8 cellular contexts compared by ENCODE assay signal in the genomic region with DNA sequence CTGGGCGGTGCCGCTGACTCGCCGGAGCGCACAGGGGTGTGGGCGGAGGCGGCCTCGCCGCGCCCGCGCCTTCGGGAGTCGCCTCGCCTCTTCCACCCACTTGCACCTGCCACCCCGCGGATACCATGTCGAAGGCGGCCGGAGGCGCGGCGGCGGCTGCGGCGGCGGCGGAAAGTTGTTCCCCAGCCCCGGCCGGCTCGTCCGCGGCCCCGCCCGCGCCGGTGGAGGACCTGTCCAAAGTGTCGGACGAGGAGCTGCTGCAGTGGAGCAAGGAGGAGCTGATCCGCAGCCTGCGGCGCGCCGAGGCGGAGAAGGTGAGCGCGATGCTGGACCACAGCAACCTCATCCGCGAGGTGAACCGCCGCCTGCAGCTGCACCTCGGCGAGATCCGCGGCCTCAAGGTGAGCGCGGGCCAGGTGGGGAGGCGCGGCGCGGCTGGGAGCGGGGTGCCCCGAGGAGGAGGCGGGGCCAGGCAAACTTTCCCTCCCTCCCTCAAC. TPM values are rescaled to one million over a fixed set of nuclear protein-coding genes. Genes with fewer than 3 reads are reported as not detected.
DNase-seq lines count a peak whose midpoint lies in the region; FAIRE-seq and TF ChIP-seq lines count a peak whose summit lies in the region.

No MANE protein-coding gene starts in this region.

- FAIRE-seq in H1 (lab: Jason Lieb, UNC) = no peak

- no peak overlapping the region for H3K4me3 Mint-ChIP-seq in activated naive CD4-positive, alpha-beta T cell treated with anti-CD3 and anti-CD28 coated beads for 36 hours
- H3K4me3 Mint-ChIP-seq in activated naive CD4-positive, alpha-beta T cell treated with anti-CD3 and anti-CD28 coated beads, Interleukin-2, amount 10 ng/mL, durations not matched to agents 7 days and 5 days = no peak overlapping the region
- peak overlapping the region; percentile 86 for H3K4me3 Mint-ChIP-seq in nephron progenitor cell

- no peak overlapping the region for H3K27ac Mint-ChIP-seq in activated naive CD4-positive, alpha-beta T cell treated with anti-CD3 and anti-CD28 coated beads for 36 hours
- no peak overlapping the region for H3K27ac Mint-ChIP-seq in activated naive CD4-positive, alpha-beta T cell treated with anti-CD3 and anti-CD28 coated beads, Interleukin-2, amount 10 ng/mL, durations not matched to agents 7 days and 5 days
- no peak overlapping the region for H3K27ac Mint-ChIP-seq in nephron progenitor cell

- H3K14ac ChIP-seq in H1 (ENCODE audit: insufficient read length) = no peak overlapping the region

- H4K20me1 ChIP-seq in H1 (replicated peaks in 1 of 2; ENCODE audit: control insufficient read depth in 1 of 2, insufficient read depth in 2 of 2, low read length in 2 of 2) = peaks cover 20 to 31% of the 10 kb centered on the region in 2 experiments

- no peak overlapping the region; the same call in 1 of the 2 replicates for H2AFZ ChIP-seq in H1 (ENCODE audit: low read length)

- no peaks in the 10 kb centered on the region for H3K9me3 Mint-ChIP-seq in activated naive CD4-positive, alpha-beta T cell treated with anti-CD3 and anti-CD28 coated beads for 36 hours
- H3K9me3 Mint-ChIP-seq in activated naive CD4-positive, alpha-beta T cell treated with anti-CD3 and anti-CD28 coated beads, Interleukin-2, amount 10 ng/mL, durations not matched to agents 7 days and 5 days = no peaks in the 10 kb centered on the region
- H3K9me3 Mint-ChIP-seq in nephron progenitor cell = no peaks in the 10 kb centered on the region

- no peaks in the 10 kb centered on the region for H3K36me3 Mint-ChIP-seq in activated naive CD4-positive, alpha-beta T cell treated with anti-CD3 and anti-CD28 coated beads for 36 hours (ENCODE audit: low read depth)
- H3K36me3 Mint-ChIP-seq in activated naive CD4-positive, alpha-beta T cell treated with anti-CD3 and anti-CD28 coated beads, Interleukin-2, amount 10 ng/mL, durations not matched to agents 7 days and 5 days = no peaks in the 10 kb centered on the region
- no peaks in the 10 kb centered on the region for H3K36me3 Mint-ChIP-seq in nephron progenitor cell (ENCODE audit: low read depth)

- no peak overlapping the region for H3K4ac ChIP-seq in H1 (replicated peaks; ENCODE audit: insufficient read length, low read depth, low read length)

- TF ChIP-seq EP300 in H1 (IDR thresholded peaks at IDR 0.05; ENCODE audit: borderline replicate concordance in 1 of 2, low read depth in 2 of 2, low read length in 2 of 2) = no peak

- H3K79me1 ChIP-seq in H1 (ENCODE audit: low read depth, low read length) = no peaks in the 10 kb centered on the region

- H3K9me3 ChIP-seq in H1 (ENCODE audit: insufficient read depth in 2 of 2, low read depth in 1 of 2, low read length in 1 of 2) = no peaks in the 10 kb centered on the region

- H2BK120ac ChIP-seq in H1 (replicated peaks; ENCODE audit: low read depth, low read length) = no peak overlapping the region

- H3K23ac ChIP-seq in H1 (ENCODE audit: insufficient read length) = no peak overlapping the region

- peaks cover 50 to 83% (median 78%) of the 10 kb centered on the region in 4 experiments for H3K27me3 ChIP-seq in H1 (replicated peaks in 1 of 4; ENCODE audit: control insufficient read depth in 3 of 4, extremely low read depth in 1 of 4, insufficient read depth in 3 of 4, low read length in 3 of 4)

- peak; percentile 6 for DNase-seq in activated naive CD4-positive, alpha-beta T cell treated with anti-CD3 and anti-CD28 coated beads for 36 hours
- DNase-seq in activated naive CD4-positive, alpha-beta T cell treated with anti-CD3 and anti-CD28 coated beads, Interleukin-2, amount 10 ng/mL, durations not matched to agents 7 days and 5 days = no peak
- DNase-seq in NCI-H1105 treated with DMSO at 0.1 percent for 48 hours (lab: John Stamatoyannopoulos, UW) (peak; percentile 51), H1 (ENCODE audit: low read depth in 1 of 2, low spot score in 2 of 2) (peak in 1 of 2 experiments; percentile 73), nephron progenitor cell (peak; percentile 64), globus pallidus (ENCODE audit: low spot score) (no peak), midbrain (lab: John Stamatoyannopoulos, UW) (no peak), activated gamma-delta T cell treated with Interleukin-2 at 50 U/mL for 16 hours (no peak)

- no peak overlapping the region for H2BK20ac ChIP-seq in H1 (ENCODE audit: low read length)

- no peak overlapping the region for H2BK15ac ChIP-seq in H1 (ENCODE audit: low read length)

- no peak overlapping the region for H2BK5ac ChIP-seq in H1 (ENCODE audit: low read depth, low read length)

- H3K23me2 ChIP-seq in H1 (ENCODE audit: low read depth, low read length) = peaks cover 18% of the 10 kb centered on the region; the same call in 1 of the 2 replicates

- CTCF ChIA-PET in activated naive CD4-positive, alpha-beta T cell treated with anti-CD3 and anti-CD28 coated beads for 36 hours (lab: Charles Lee) = interaction anchor here (0.9 to 2.3 kb wide), 3 partner anchors 10 to 29 kb away, joined by 3 to 11 read pairs (median 8); no protein-coding TSS in a partner anchor
- CTCF ChIA-PET in activated naive CD4-positive, alpha-beta T cell treated with anti-CD3 and anti-CD28 coated beads, Interleukin-2, amount 10 ng/mL, durations not matched to agents 7 days and 5 days (lab: Charles Lee) = interaction anchor here (0.7 to 2.2 kb wide), 6 partner anchors 18 to 1333 kb away, joined by 3 to 9 read pairs (median 6); no protein-coding TSS in a partner anchor
- CTCF ChIA-PET in H1 (lab: Charles Lee; ENCODE audit: partially characterized antibody) = interaction anchor here (0.7 to 2.3 kb wide), 12 partner anchors 9 to 569 kb away, joined by 3 to 9 read pairs (median 4); no protein-coding TSS in a partner anchor

- WGBS in H1 (ENCODE audit: extremely low coverage in 1 of 2, insufficient coverage in 1 of 2, insufficient read length in 1 of 2, insufficient replicate concordance in 2 of 2, low coverage in 1 of 2, low lambda C conversion rate in 2 of 2, missing lambda C conversion rate in 1 of 2), 2 experiments = 1% methylated on average over 16 of the region's 64 CpGs; no CpG with 5 or more reads in 1 of the 2 experiments

- no peak for TF ChIP-seq RAD21 in H1 (IDR thresholded peaks at IDR 0.05 in 1 of 2, conservative IDR thresholded peaks at IDR 0.05 in 1 of 2; ENCODE audit: low read depth in 2 of 2, low read length in 2 of 2)

- TF ChIP-seq POLR2A in H1 (IDR thresholded peaks at IDR 0.05; ENCODE audit: control extremely low read depth in 1 of 2, low read depth in 2 of 2, low read length in 2 of 2) = no peak

- H4K5ac ChIP-seq in H1 (ENCODE audit: insufficient read length, low read depth, low read length) = no peak overlapping the region

- peaks cover 60% of the 10 kb centered on the region for H3K27me3 Mint-ChIP-seq in activated naive CD4-positive, alpha-beta T cell treated with anti-CD3 and anti-CD28 coated beads for 36 hours (ENCODE audit: low read depth)
- H3K27me3 Mint-ChIP-seq in activated naive CD4-positive, alpha-beta T cell treated with anti-CD3 and anti-CD28 coated beads, Interleukin-2, amount 10 ng/mL, durations not matched to agents 7 days and 5 days = peaks cover 53% of the 10 kb centered on the region
- H3K27me3 Mint-ChIP-seq in nephron progenitor cell (ENCODE audit: low read depth, poor library complexity) = peaks cover 29% of the 10 kb centered on the region

- peak overlapping the region; percentile 96 to 97 for H3K4me2 ChIP-seq in H1 (ENCODE audit: insufficient read depth in 1 of 2, low read depth in 2 of 2, low read length in 2 of 2)

- no peak overlapping the region for H4K91ac ChIP-seq in H1 (replicated peaks; ENCODE audit: insufficient read length, low read length)

- POLR2A ChIA-PET in H1 (lab: Charles Lee; ENCODE audit: partially characterized antibody) = interaction anchor here (1.2 kb wide), 1 partner anchor 11 kb away, joined by 3 read pairs; no protein-coding TSS in a partner anchor

- H3K4me1 ChIP-seq in H1 (replicated peaks in 1 of 4; ENCODE audit: control insufficient read depth in 3 of 4, insufficient read depth in 4 of 4, low read length in 3 of 4) = peaks cover 3 to 10% (median 7%) of the 10 kb centered on the region in 4 experiments

- peaks cover 3% of the 10 kb centered on the region for H3K4me1 Mint-ChIP-seq in activated naive CD4-positive, alpha-beta T cell treated with anti-CD3 and anti-CD28 coated beads for 36 hours (ENCODE audit: low read depth)
- H3K4me1 Mint-ChIP-seq in activated naive CD4-positive, alpha-beta T cell treated with anti-CD3 and anti-CD28 coated beads, Interleukin-2, amount 10 ng/mL, durations not matched to agents 7 days and 5 days = peaks cover 8% of the 10 kb centered on the region
- H3K4me1 Mint-ChIP-seq in nephron progenitor cell = peaks cover 35% of the 10 kb centered on the region

- no peak overlapping the region for H2AK5ac ChIP-seq in H1 (ENCODE audit: low read depth, low read length)

- intact Hi-C loops in activated naive CD4-positive, alpha-beta T cell treated with anti-CD3 and anti-CD28 coated beads for 36 hours (cut with micrococcal nuclease) = no loop called here

- H3K36me3 ChIP-seq in H1 (ENCODE audit: control insufficient read depth in 2 of 4, insufficient read depth in 4 of 4, low read length in 3 of 4) = no peaks in the 10 kb centered on the region

- H3K79me2 ChIP-seq in H1 (ENCODE audit: control insufficient read depth in 1 of 2, insufficient read depth in 2 of 2, low read length in 2 of 2) = no peaks in the 10 kb centered on the region

- no peak overlapping the region for H2BK12ac ChIP-seq in H1 (ENCODE audit: low read depth, low read length)

- peak overlapping the region; percentile 57; the same call in 1 of the 2 replicates for H4K8ac ChIP-seq in H1 (ENCODE audit: extremely low read depth, insufficient read depth, low read length)

- H3K4me3 ChIP-seq in H1 (ENCODE audit: extremely low read depth in 1 of 4, insufficient read depth in 2 of 4, low read depth in 3 of 4, low read length in 4 of 4) = peak overlapping the region; percentile 33 to 70 (median 46)

- no peak overlapping the region for H3K56ac ChIP-seq in H1 (replicated peaks; ENCODE audit: insufficient read length, low read depth, low read length)

- no peak overlapping the region for H3K27ac ChIP-seq in H1 (ENCODE audit: low read depth, low read length)

- H3K18ac ChIP-seq in H1 (ENCODE audit: extremely low read depth, low read length) = no peak overlapping the region; the same call in 1 of the 2 replicates

- H3K9ac ChIP-seq in H1 (replicated peaks in 1 of 4; ENCODE audit: extremely low read depth in 1 of 4, low read depth in 3 of 4, low read length in 3 of 4) = no peak overlapping the region

- no peak for TF ChIP-seq CTCF in H1 (IDR thresholded peaks at IDR 0.05; ENCODE audit: control extremely low read depth in 1 of 3, insufficient read depth in 1 of 3, low read depth in 1 of 3, low read length in 3 of 3)
- TF ChIP-seq CTCF in nephron progenitor cell (IDR thresholded peaks at IDR 0.05) = no peak

RNA-seq across cellular contexts. Expression of gene CCDC85A, which starts 0.8 kb away (rescaled TPM):
- total RNA-seq in activated naive CD4-positive, alpha-beta T cell treated with anti-CD3 and anti-CD28 coated beads for 36 hours = not detected
- 0.48 TPM in 1 of 2 replicates, not detected in the other for total RNA-seq in H1 (2021; fragmentation: NEBNext Ultra II Directional; extraction: Animal tissue kit (Norgen Biotek cat#: 25700))
- 0.14 and 0.20 TPM in 2 replicates for polyA plus RNA-seq in H1 (2011; rRNA removed)
- polyA plus RNA-seq in H1 (2011; cell fraction: cytosol; rRNA removed) = 0.36 TPM
- 0.46 TPM for polyA plus RNA-seq in H1 (2011; cell fraction: nucleus; rRNA removed)
- polyA plus RNA-seq in H1 (2012, experiment 1 of 2) = 0.15 to 0.29 TPM (median 0.19 TPM) in 4 replicates
- polyA plus RNA-seq in H1 (2012, experiment 2 of 2) = not detected
- polyA plus RNA-seq in H1 (2013, experiment 1 of 2) = 0.10 TPM
- 0.07 TPM for polyA plus RNA-seq in H1 (2013, experiment 2 of 2)
- 0.38 and 0.76 TPM in 2 replicates for polyA minus RNA-seq in H1 (2011; rRNA and poly(A)+ RNA removed)
- 0.29 TPM for polyA minus RNA-seq in H1 (2011; cell fraction: cytosol; rRNA and poly(A)+ RNA removed)
- 1.8 TPM for polyA minus RNA-seq in H1 (2011; cell fraction: nucleus; rRNA and poly(A)+ RNA removed)

Comparison
In these comparisons a context has a peak if more than half of its experiments do, and no peak if none do; other contexts are left out.
1. DNase-seq: peak in activated naive CD4-positive, alpha-beta T cell treated with anti-CD3 and anti-CD28 coated beads for 36 hours (single experiment), NCI-H1105 treated with DMSO at 0.1 percent for 48 hours (single experiment) and nephron progenitor cell (single experiment); none in activated naive CD4-positive, alpha-beta T cell treated with anti-CD3 and anti-CD28 coated beads, Interleukin-2, amount 10 ng/mL, durations not matched to agents 7 days and 5 days (single experiment), globus pallidus (single experiment), midbrain (single experiment) and activated gamma-delta T cell treated with Interleukin-2 at 50 U/mL for 16 hours (single experiment).